In the genomic region with DNA sequence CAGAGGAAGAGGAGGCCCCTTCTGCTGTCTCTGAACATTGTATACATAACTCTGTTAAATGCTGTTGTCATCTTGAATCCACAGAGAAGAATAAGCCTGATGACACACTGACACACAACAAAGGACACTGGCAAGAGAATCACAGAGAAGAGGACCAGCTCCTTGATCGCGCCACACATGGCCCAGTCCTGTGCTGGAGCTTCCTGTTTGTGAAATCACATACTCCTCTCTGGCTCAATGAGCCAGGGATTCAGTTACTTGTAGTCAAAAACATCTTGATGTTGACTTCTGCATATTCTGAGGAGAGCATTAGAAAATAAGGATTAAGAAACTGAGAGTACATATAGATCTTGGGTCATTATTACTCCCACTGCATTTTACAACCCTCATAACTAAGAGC, we compare ENCODE assay signal across 1 cellular context.
TF ChIP-seq lines count a peak whose summit lies in the region.

No MANE protein-coding gene starts in this region.

TF ChIP-seq in GM23338, 12 proteins besides CTCF, POLR2A, EP300 and RAD21 (continued from another document):
- TF ChIP-seq, protein P1, sequence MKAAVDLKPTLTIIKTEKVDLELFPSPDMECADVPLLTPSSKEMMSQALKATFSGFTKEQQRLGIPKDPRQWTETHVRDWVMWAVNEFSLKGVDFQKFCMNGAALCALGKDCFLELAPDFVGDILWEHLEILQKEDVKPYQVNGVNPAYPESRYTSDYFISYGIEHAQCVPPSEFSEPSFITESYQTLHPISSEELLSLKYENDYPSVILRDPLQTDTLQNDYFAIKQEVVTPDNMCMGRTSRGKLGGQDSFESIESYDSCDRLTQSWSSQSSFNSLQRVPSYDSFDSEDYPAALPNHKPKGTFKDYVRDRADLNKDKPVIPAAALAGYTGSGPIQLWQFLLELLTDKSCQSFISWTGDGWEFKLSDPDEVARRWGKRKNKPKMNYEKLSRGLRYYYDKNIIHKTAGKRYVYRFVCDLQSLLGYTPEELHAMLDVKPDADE (IDR thresholded peaks at IDR 0.05): no peak
- TF ChIP-seq CREB1 (CRISPR knock-in tag; IDR thresholded peaks at IDR 0.05; ENCODE audit: low read depth) (no peak), ZNF331 (CRISPR knock-in tag; IDR thresholded peaks at IDR 0.05; ENCODE audit: low read depth) (no peak), EZH2phosphoT487 (IDR thresholded peaks at IDR 0.05; ENCODE audit: unreplicated experiment) (no peak), EZH2 (IDR thresholded peaks at IDR 0.05; ENCODE audit: low read depth, unreplicated experiment) (no peak)
